8 cellular contexts compared by ENCODE assay signal in the genomic region with DNA sequence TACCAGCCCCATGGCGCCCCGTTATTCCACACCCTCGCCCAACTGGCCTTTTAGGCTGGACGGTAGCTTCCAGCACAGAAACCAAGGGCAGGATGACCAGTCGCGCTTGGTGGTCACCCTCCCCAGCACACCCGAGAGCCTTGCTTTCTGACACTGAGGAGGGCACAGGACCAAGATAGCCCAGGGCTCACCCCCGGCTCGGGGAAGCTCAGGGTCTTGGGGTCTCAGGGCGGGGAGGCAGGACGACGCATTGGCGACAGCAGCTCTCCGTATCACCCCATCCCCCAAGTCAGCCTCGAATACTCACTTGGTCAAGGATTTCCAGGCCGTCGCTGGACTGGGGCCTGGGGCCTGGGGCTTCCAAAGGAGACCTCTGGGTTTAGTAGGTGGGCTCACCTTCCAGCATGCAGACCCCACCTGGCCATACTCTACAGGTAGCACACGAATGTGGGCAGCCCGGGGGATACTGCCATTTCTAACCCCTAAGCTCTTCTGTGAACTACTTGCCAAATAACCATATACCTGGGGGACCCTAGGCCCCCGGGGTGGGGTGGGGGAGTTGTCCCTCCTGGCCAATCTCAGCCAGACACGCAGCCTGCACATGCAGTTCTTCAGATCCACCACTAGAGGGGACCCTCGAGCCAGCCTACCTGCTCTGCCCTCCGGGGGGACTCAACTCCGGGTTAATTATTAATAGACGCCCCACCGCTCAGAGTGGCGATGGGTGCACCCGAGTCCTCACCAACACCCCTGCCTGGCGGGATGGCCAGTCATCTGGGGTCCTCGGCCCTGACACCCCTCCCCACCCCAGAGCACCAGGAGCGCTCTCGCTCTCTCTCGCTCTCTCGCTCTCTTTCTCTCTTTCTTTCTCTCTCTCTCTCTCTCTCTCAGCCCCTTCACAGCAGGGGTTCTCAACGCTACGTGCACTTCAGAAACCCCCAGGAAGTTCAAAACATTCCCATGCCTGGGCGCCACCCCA.
DNase-seq lines count a peak whose midpoint lies in the region; ATAC-seq lines count a peak whose summit lies in the region.

No MANE protein-coding gene starts in this region.

- no peaks in the 10 kb centered on the region for H3K9me3 ChIP-seq in iPS-15b (ENCODE audit: control insufficient read depth, insufficient read depth, low read length)

- H3K9ac ChIP-seq in iPS-15b (ENCODE audit: low read depth, low read length): peak overlapping the region; percentile 29

- DNase-seq in DMS53 (lab: John Stamatoyannopoulos, UW): peak; percentile 82
- DNase-seq in HuH-7 (ENCODE audit: low spot score): peak; percentile 99
- peak; percentile 49 for DNase-seq in SW480 (ENCODE audit: low spot score)
- DNase-seq in astrocyte of the hippocampus (ENCODE audit: low read depth, low spot score): peak; percentile 73
- DNase-seq in stimulated activated CD4-positive, alpha-beta T cell treated with anti-CD3 and anti-CD28 coated beads, Interleukin-2, amount 100 ng/mL, for 4 hours (ENCODE audit: low read depth): peak; percentile 26

- ATAC-seq in GM19397 (IDR thresholded peaks at IDR 0.05; ENCODE audit: unreplicated experiment) (no peak), HG03139 (IDR thresholded peaks at IDR 0.05; ENCODE audit: unreplicated experiment) (no peak)

- no peaks in the 10 kb centered on the region for H3K27me3 ChIP-seq in iPS-15b (ENCODE audit: control insufficient read depth, insufficient read depth, low read length)

- no peaks in the 10 kb centered on the region for H3K4me1 ChIP-seq in iPS-15b (ENCODE audit: control insufficient read depth, insufficient read depth, low read length)

- peaks cover 14% of the 10 kb centered on the region for H3K36me3 ChIP-seq in iPS-15b (ENCODE audit: control insufficient read depth, insufficient read depth, low read length)

- peak overlapping the region; percentile 57 for H3K4me3 ChIP-seq in iPS-15b (ENCODE audit: low read depth, low read length)

Comparison
In these comparisons a context has a peak if more than half of its experiments do, and no peak if none do; other contexts are left out.
1. DNase-seq: peak in every context shown above with its lines; median percentile 99 in HuH-7; 82 in DMS53; 73 in astrocyte of the hippocampus; 49 in SW480; 26 in stimulated activated CD4-positive, alpha-beta T cell treated with anti-CD3 and anti-CD28 coated beads, Interleukin-2, amount 100 ng/mL, for 4 hours.